In the genomic region with DNA sequence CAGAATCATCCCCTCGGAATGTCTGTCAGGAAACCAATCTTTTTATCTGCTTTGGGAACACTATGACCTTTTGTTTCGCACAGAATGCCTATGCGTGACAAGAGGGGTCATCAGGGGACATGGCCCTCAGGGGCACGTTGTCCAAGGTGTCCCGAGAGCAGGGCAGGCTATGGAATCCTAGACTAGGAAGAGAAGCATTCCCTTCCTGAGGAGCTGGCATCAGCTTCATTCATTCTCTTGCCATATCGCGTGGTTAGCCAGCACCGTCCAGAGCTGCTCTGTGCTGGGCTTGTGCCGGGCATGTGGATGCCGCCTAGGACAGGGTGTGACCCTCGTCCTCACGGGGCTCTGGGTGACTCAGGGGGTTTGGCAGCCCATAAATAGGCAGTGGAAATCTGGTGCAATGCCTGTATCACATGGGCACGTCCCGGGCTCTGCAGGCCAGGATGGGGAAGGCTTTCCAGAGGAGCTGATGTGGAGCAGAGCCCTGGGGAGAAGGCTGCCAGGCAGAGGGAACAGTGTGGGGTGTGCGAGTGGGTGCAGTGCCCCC, we compare ENCODE assay signal across 12 cellular contexts.
DNase-seq lines count a peak whose midpoint lies in the region; TF ChIP-seq lines count a peak whose summit lies in the region.
"Had no signal": no experiment of that assay in that cellular context is flagged by ENCODE, and none has a peak within 500 bp of the region (broad histone marks: within the 10 kb centered on the region; RNA-seq: fewer than 3 reads in every experiment).

No MANE protein-coding gene starts in this region.

- H3K4me3 ChIP-seq in fibroblast of pulmonary artery (replicated peaks; ENCODE audit: low read depth, low read length), result no peak overlapping the region

- POLR2A ChIA-PET in RWPE1 (lab: Yijun Ruan, JAX; ENCODE audit: low non-redundant PET), result no interaction called here

- DNase-seq in EL (peak; percentile 81), RWPE1 (ENCODE audit: low spot score) (peak; percentile 96), fibroblast of pulmonary artery (ENCODE audit: low read depth) (peak; percentile 24), posterior vena cava (ENCODE audit: low spot score) (peak; percentile 90), DMS153 (lab: John Stamatoyannopoulos, UW) (no peak), NCI-H345 treated with DMSO at 0.1 percent for 48 hours (lab: John Stamatoyannopoulos, UW; ENCODE audit: unreplicated experiment) (no peak), MV-4-11 (lab: John Stamatoyannopoulos, UW) (no peak), putamen (ENCODE audit: low spot score) (no peak)
- DNase-seq: CD4-positive, alpha-beta T cell; RPMI8226; stimulated activated CD4-positive, alpha-beta T cell treated with anti-CD3 and anti-CD28 coated beads, Interleukin-15, amount 100 ng/mL, for 24 hours; stimulated activated naive CD4-positive, alpha-beta T cell had no signal

- intact Hi-C loops in posterior vena cava (cut with DNase I), result no loop called here

- no peak for TF ChIP-seq CTCF in RWPE1 (conservative IDR thresholded peaks at IDR 0.05; ENCODE audit: low read depth)
- no peak for TF ChIP-seq CTCF in fibroblast of pulmonary artery (IDR thresholded peaks at IDR 0.05; ENCODE audit: low read length, missing control alignments)

- CTCF ChIA-PET in RWPE1 (lab: Yijun Ruan, JAX), result interaction anchor here (0.6 to 1.2 kb wide), 4 partner anchors 24 to 822 kb away, joined by 3 read pairs; no protein-coding TSS in a partner anchor

- peak overlapping the region; percentile 95 for H3K27ac ChIP-seq in RWPE1

Comparison
In these comparisons a context has a peak if more than half of its experiments do, and no peak if none do; other contexts are left out.
1. DNase-seq: peak in EL (single experiment), RWPE1 (single experiment), fibroblast of pulmonary artery (single experiment) and posterior vena cava (single experiment); none in DMS153 (single experiment), NCI-H345 treated with DMSO at 0.1 percent for 48 hours (single experiment), MV-4-11 (single experiment) and putamen (single experiment).